Comparison of ENCODE assay signal across 10 cellular contexts in the genomic region with DNA sequence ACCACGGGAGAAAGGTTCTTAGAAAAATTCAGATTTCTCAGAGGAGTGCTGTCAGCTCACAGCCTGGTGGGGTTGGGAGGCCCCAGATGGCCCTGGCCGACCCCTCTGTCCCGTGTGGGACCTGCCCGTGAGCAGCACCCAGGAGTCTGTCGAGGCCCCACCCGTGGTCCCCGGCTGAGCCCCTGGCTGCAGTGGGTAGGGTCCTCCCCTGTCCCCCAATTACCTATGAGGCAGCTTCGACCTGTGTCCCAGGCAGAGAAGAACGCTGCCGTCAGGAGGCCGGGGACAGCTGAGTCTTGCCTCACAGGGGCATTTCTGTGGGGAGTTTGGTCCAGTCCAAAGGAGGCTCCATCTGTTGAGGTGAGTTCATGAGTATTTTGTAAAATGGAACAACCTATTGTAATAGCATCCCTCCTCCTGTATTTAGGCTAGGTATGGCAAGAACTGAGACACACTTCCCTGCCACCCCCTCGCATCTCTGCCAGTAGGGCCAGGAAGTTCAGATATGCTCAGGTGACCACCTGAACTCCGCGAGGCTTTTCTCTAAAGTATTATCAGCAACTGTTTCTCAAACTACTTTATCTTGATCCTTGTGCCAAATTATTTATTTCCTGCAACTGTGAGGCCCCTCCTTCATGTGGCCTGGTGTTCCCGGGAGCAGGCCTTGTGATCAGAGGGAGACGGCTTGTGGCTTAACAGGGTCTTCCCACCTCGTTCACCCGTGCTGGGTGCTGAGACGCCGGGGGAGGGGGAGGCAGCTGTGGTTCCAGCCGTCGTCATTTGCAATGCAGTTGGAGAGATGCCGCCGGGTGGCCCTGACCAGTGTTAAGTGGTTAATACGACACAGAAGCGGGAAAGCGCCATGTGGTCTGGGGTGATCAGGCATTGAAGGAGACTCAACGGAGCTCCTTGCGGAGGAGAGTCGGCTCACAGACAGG. TPM values are rescaled to one million over a fixed set of nuclear protein-coding genes. Genes with fewer than 3 reads are reported as not detected.
DNase-seq lines count a peak whose midpoint lies in the region; ATAC-seq and TF ChIP-seq lines count a peak whose summit lies in the region.
"Had no signal": no experiment of that assay in that cellular context is flagged by ENCODE, and none has a peak within 500 bp of the region (broad histone marks: within the 10 kb centered on the region; RNA-seq: fewer than 3 reads in every experiment).

No MANE protein-coding gene starts in this region.

- TF ChIP-seq CTCF in AG04449 (IDR thresholded peaks at IDR 0.05; ENCODE audit: insufficient read depth, low read length, missing control alignments) (no peak), glutamatergic neuron (IDR thresholded peaks at IDR 0.05; ENCODE audit: partially characterized antibody, unreplicated experiment) (no peak)

- peaks cover 3% of the 10 kb centered on the region for H3K9me3 Mint-ChIP-seq in glutamatergic neuron (ENCODE audit: unreplicated experiment)

- DNase-seq in AG04449 (ENCODE audit: low read depth, low spot score) = no peak
- DNase-seq in ELF-1 (ENCODE audit: low read depth, low spot score) = peak; percentile 58
- DNase-seq in SK-N-MC (ENCODE audit: low read depth, low spot score) = no peak
- DNase-seq in glutamatergic neuron = peak; percentile 12
- DNase-seq in NCI-H2029 (lab: John Stamatoyannopoulos, UW) = no peak
- DNase-seq in NOMO-1 treated with dmso at 0.1 percent for 144 hours (lab: John Stamatoyannopoulos, UW; ENCODE audit: unreplicated experiment) = no peak
- DNase-seq in posterior cingulate gyrus = no peak
- DNase-seq: SIG-M5 had no signal

- peak overlapping the region; percentile 39 for H3K27ac ChIP-seq in SK-N-MC
- H3K27ac ChIP-seq: adrenal gland had no signal

- H3K4me3 Mint-ChIP-seq in glutamatergic neuron (ENCODE audit: unreplicated experiment) = no peak overlapping the region

- intact Hi-C loops in posterior cingulate gyrus (cut with DNase I) = no loop called here

- H3K9me3 ChIP-seq in SK-N-MC (ENCODE audit: low read depth, low read length) = no peaks in the 10 kb centered on the region
- H3K9me3 ChIP-seq: adrenal gland had no signal

- peaks cover 19% of the 10 kb centered on the region for H3K27me3 Mint-ChIP-seq in glutamatergic neuron (ENCODE audit: unreplicated experiment)

- CTCF ChIA-PET in AG04449 (lab: Yijun Ruan, JAX) = interaction anchor here (1.1 to 1.4 kb wide), 5 partner anchors 15 to 124 kb away, joined by 3 to 4 read pairs (median 3); no protein-coding TSS in a partner anchor

- H3K9ac ChIP-seq in SK-N-MC (ENCODE audit: insufficient read length) = peak overlapping the region; percentile 84

- no peaks in the 10 kb centered on the region for H3K4me1 Mint-ChIP-seq in glutamatergic neuron (ENCODE audit: low read depth, unreplicated experiment)

- H3K4me3 ChIP-seq in AG04449 (ENCODE audit: low read depth, low read length) (peak overlapping the region; percentile 78), SK-N-MC (peak overlapping the region; percentile 87)

- no peaks in the 10 kb centered on the region for H3K36me3 Mint-ChIP-seq in glutamatergic neuron (ENCODE audit: unreplicated experiment)

- H3K27ac Mint-ChIP-seq in glutamatergic neuron (ENCODE audit: unreplicated experiment) = no peak overlapping the region

- POLR2A ChIA-PET in AG04449 (lab: Yijun Ruan, JAX) = no interaction called here

- no peak for ATAC-seq in HG03097 (IDR thresholded peaks at IDR 0.05; ENCODE audit: low FRiP score, unreplicated experiment)

- peaks cover 19% of the 10 kb centered on the region; the same call in 1 of the 2 replicates for H3K36me3 ChIP-seq in SK-N-MC (ENCODE audit: insufficient read depth, low read length)
- H3K36me3 ChIP-seq: adrenal gland had no signal

RNA-seq across cellular contexts. Expression of a gene that starts 1.7 kb away (rescaled TPM):
- 2.0 TPM for total RNA-seq in glutamatergic neuron (ENCODE audit: unreplicated experiment)

RNA-seq across cellular contexts. Expression of a gene that starts 51.8 kb away (rescaled TPM):
- total RNA-seq in glutamatergic neuron (ENCODE audit: unreplicated experiment) = 56.9 TPM

Comparison
In these comparisons a context has a peak if more than half of its experiments do, and no peak if none do; other contexts are left out.
1. DNase-seq: peak in ELF-1 (single experiment) and glutamatergic neuron (single experiment); none in AG04449 (single experiment), SK-N-MC (single experiment), NCI-H2029 (single experiment), NOMO-1 treated with dmso at 0.1 percent for 144 hours (single experiment) and posterior cingulate gyrus (0 of 10).